Comparison of ENCODE assay signal across 26 cellular contexts in the genomic region with DNA sequence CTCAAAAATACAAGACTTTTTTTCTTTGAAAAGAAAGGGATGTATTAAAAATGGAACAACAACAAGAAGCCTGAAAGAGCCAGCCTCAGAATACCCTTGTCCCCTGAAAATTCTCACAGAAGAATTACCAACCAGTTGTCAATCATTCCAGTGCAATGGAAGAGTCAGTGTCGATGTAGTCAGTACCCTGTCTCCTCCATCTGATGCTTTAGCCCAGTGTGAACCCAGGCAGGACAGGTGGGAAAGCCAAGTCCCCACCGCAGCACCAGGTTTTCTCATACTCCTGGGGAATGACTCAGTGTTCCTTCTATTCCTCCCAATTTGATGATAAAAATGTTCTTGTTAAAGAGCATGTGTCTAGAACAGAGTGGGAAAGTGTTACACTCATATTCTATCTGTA.
"Had no signal": no experiment of that assay in that cellular context is flagged by ENCODE, and none has a peak within 500 bp of the region (broad histone marks: within the 10 kb centered on the region; RNA-seq: fewer than 3 reads in every experiment).

No MANE protein-coding gene starts in this region.

- H3K36me3 ChIP-seq: MG63 had no signal

- H3K9me3 Mint-ChIP-seq: IgD-negative memory B cell, T-cell had no signal

- H3K36me3 Mint-ChIP-seq: IgD-negative memory B cell, T-cell had no signal

- H3K27ac ChIP-seq: HL-60, KMS-11, RWPE1 had no signal

- H3K4me3 Mint-ChIP-seq: IgD-negative memory B cell, T-cell had no signal

- H3K4me3 ChIP-seq: K562, MG63 had no signal

- H3K9me2 ChIP-seq: SK-N-SH had no signal

- H3K4me2 ChIP-seq: KMS-11, SK-N-SH had no signal

- H3K9me3 ChIP-seq: MG63, SK-N-SH had no signal

- FAIRE-seq: HTR-8/SVneo, K562, RCC 7860 had no signal

- H3K27me3 ChIP-seq: MG63 had no signal

- DNase-seq: MG63, NCI-H1092, NCI-H1105 treated with DMSO at 0.1 percent for 48 hours, NCI-H1417 treated with DMSO at 0.1 percent for 48 hours, NCI-H146, NCI-H1694 treated with DMSO at 0.1 percent for 48 hours, NCI-H1930, NCI-H2081, NCI-H2107, NCI-H2227 treated with DMSO at 0.1 percent for 48 hours, NCI-H446, NCI-H510A, NCI-H524 treated with DMSO at 0.1 percent for 48 hours, NCI-H69, NCI-H774, SHP77, SK-N-SH, SW 1271, T-cell had no signal

- H3K27ac Mint-ChIP-seq: IgD-negative memory B cell, T-cell had no signal

- H3K4me1 Mint-ChIP-seq: IgD-negative memory B cell, T-cell had no signal

- ATAC-seq: K562, T-cell had no signal

- H3K9ac ChIP-seq: KMS-11, SK-N-SH had no signal
